21 cellular contexts compared by ENCODE assay signal in genomic region chr14:98864211-98864610, GRCh38.
A peak's percentile ranks its signal among the peaks of the same experiment; 100 is the strongest.
DNase-seq lines count a peak whose midpoint lies in the region; ATAC-seq and TF ChIP-seq lines count a peak whose summit lies in the region.
"Had no signal": no experiment of that assay in that cellular context is flagged by ENCODE, and none has a peak within 500 bp of the region (broad histone marks: within the 10 kb centered on the region; RNA-seq: fewer than 3 reads in every experiment).

No MANE protein-coding gene starts in this region.

- WGBS in neuronal stem cell (ENCODE audit: extremely low coverage in 2 of 2, insufficient read length in 2 of 2, insufficient replicate concordance in 1 of 2), 2 donors, result no CpG with 5 or more reads among the region's 2 CpGs

- no peak overlapping the region for H2BK15ac ChIP-seq in neuronal stem cell (ENCODE audit: low read length)

- H2AFZ ChIP-seq in DND-41 (ENCODE audit: low read depth, low read length) (no peak overlapping the region), neuronal stem cell (ENCODE audit: low read length) (no peak overlapping the region)

- H3K27ac ChIP-seq in DND-41 (ENCODE audit: low read length) (no peak overlapping the region), HEK293 (ENCODE audit: extremely low read depth, low read depth, low read length) (no peak overlapping the region), neuronal stem cell (replicated peaks; ENCODE audit: low read length) (no peak overlapping the region)
- H3K27ac ChIP-seq: BLaER1 had no signal

- POLR2A ChIA-PET in HEK293 (lab: Yijun Ruan, JAX), result no interaction called here

- no peaks in the 10 kb centered on the region for H3K79me2 ChIP-seq in DND-41 (ENCODE audit: insufficient read depth, low read length)

- no peak overlapping the region for H3K14ac ChIP-seq in neuronal stem cell (ENCODE audit: low read length)

- peak overlapping the region; percentile 21 for H2AK5ac ChIP-seq in neuronal stem cell (ENCODE audit: low read depth, low read length)

- H3K79me1 ChIP-seq in neuronal stem cell (ENCODE audit: low read depth, low read length), result peaks cover 2% of the 10 kb centered on the region

- CTCF ChIA-PET in HEK293 (lab: Yijun Ruan, JAX), result no interaction called here

- TF ChIP-seq CTCF in DND-41 (IDR thresholded peaks at IDR 0.05; ENCODE audit: borderline replicate concordance, extremely low read depth, low read length, poor library complexity, severe bottlenecking) (no peak), HEK293 (tag by site-specific recombination; IDR thresholded peaks at IDR 0.05) (no peak)

- H2BK5ac ChIP-seq in neuronal stem cell (ENCODE audit: low read length), result no peak overlapping the region

- no peaks in the 10 kb centered on the region for H4K20me1 ChIP-seq in DND-41 (ENCODE audit: insufficient read depth, low read length)
- H4K20me1 ChIP-seq: BLaER1 had no signal

- no peak overlapping the region for H2BK120ac ChIP-seq in neuronal stem cell (ENCODE audit: low read depth, low read length)

- H3K9ac ChIP-seq in DND-41 (ENCODE audit: low read depth, low read length) (no peak overlapping the region), neuronal stem cell (ENCODE audit: low read depth, low read length, poor library complexity) (peak overlapping the region; percentile 52)
- H3K9ac ChIP-seq: BLaER1 had no signal

- H3K18ac ChIP-seq in neuronal stem cell (ENCODE audit: low read length), result no peak overlapping the region

- H4K91ac ChIP-seq in neuronal stem cell (ENCODE audit: low read depth, low read length, poor library complexity), result no peak overlapping the region

- H3K9me3 ChIP-seq in DND-41 (ENCODE audit: insufficient read depth, low read length, severe bottlenecking) (no peaks in the 10 kb centered on the region), HEK293 (ENCODE audit: control insufficient read depth, insufficient read depth, low read depth, low read length) (no peaks in the 10 kb centered on the region), neuronal stem cell (replicated peaks in 1 of 2; ENCODE audit: control insufficient read depth in 2 of 2, insufficient read depth in 1 of 2, low read depth in 1 of 2, low read length in 2 of 2) (no peaks in the 10 kb centered on the region)
- H3K9me3 ChIP-seq: BE2C, BLaER1, Caco-2 had no signal

- H3K23ac ChIP-seq in neuronal stem cell (ENCODE audit: low read depth, low read length, poor library complexity), result no peak overlapping the region

- ATAC-seq in DND-41 (ENCODE audit: insufficient read depth, low read depth) (no peak), HG03521 (IDR thresholded peaks at IDR 0.05; ENCODE audit: unreplicated experiment) (no peak)
- ATAC-seq: GM12878 had no signal

- H3K4me2 ChIP-seq in DND-41 (ENCODE audit: insufficient read depth, low read length) (no peak overlapping the region), neuronal stem cell (ENCODE audit: insufficient read depth, low read length, poor library complexity, severe bottlenecking) (no peak overlapping the region)
- H3K4me2 ChIP-seq: BLaER1 had no signal

- no peak overlapping the region for H4K8ac ChIP-seq in neuronal stem cell (ENCODE audit: low read depth, low read length)

- H3K4me3 ChIP-seq in DND-41 (ENCODE audit: low read depth in 1 of 2, low read length in 2 of 2) (no peak overlapping the region), HEK293 (ENCODE audit: low read depth, low read length) (no peak overlapping the region), neuronal stem cell (ENCODE audit: low read length in 2 of 2) (peak overlapping the region in 1 of 2 donors; percentile 19)
- H3K4me3 ChIP-seq: BLaER1, GM12878 had no signal

- H2BK12ac ChIP-seq in neuronal stem cell (ENCODE audit: low read length), result no peak overlapping the region

- no peaks in the 10 kb centered on the region for H3K4me1 ChIP-seq in DND-41 (ENCODE audit: insufficient read depth, low read length)
- no peaks in the 10 kb centered on the region for H3K4me1 ChIP-seq in HEK293 (ENCODE audit: control insufficient read depth, insufficient read depth, low read length)
- no peaks in the 10 kb centered on the region for H3K4me1 ChIP-seq in neuronal stem cell (ENCODE audit: control insufficient read depth in 2 of 2, insufficient read depth in 1 of 2, low read depth in 1 of 2, low read length in 2 of 2)
- H3K4me1 ChIP-seq: BE2C, BLaER1, Caco-2 had no signal

- H3K4ac ChIP-seq in neuronal stem cell (ENCODE audit: low read length), result no peak overlapping the region

- no peaks in the 10 kb centered on the region for H3K36me3 ChIP-seq in DND-41 (ENCODE audit: insufficient read depth, low read length)
- H3K36me3 ChIP-seq in HEK293 (ENCODE audit: control insufficient read depth in 2 of 2, insufficient read depth in 1 of 2, low read length in 2 of 2), result no peaks in the 10 kb centered on the region
- no peaks in the 10 kb centered on the region for H3K36me3 ChIP-seq in neuronal stem cell (replicated peaks in 1 of 2; ENCODE audit: control insufficient read depth in 2 of 2, insufficient read depth in 2 of 2, low read length in 2 of 2)
- H3K36me3 ChIP-seq: BE2C, BLaER1 had no signal

- H3K27me3 ChIP-seq in DND-41 (ENCODE audit: insufficient read depth, low read length, poor library complexity), result no peaks in the 10 kb centered on the region
- H3K27me3 ChIP-seq in neuronal stem cell (ENCODE audit: control insufficient read depth in 3 of 3, insufficient read depth in 3 of 3, low read depth in 1 of 3, low read length in 3 of 3), result no peaks in the 10 kb centered on the region
- H3K27me3 ChIP-seq: BE2C, BLaER1 had no signal

- peak; percentile 7 for DNase-seq in DND-41
- DNase-seq in islet precursor cell, result peak; percentile 25
- no peak for DNase-seq in neuronal stem cell (ENCODE audit: low spot score)
- DNase-seq in COR-L47 (lab: John Stamatoyannopoulos, UW), result no peak
- no peak for DNase-seq in T-helper 1 cell
- DNase-seq: 8988T; ACHN; BE2C; C1 segment of cervical spinal cord; Caco-2; Calu3; CD4-positive, alpha-beta memory T cell; CD4-positive, CD25-positive, alpha-beta regulatory T cell; CD8-positive, alpha-beta memory T cell; DMS79 treated with DMSO at 0.1 percent for 48 hours; EL; GDM1 had no signal

TF ChIP-seq in HEK293, 187 proteins besides CTCF, POLR2A, EP300 and RAD21:
- TF ChIP-seq ZIC2 (tag by site-specific recombination; IDR thresholded peaks at IDR 0.05) (peak; percentile 70), ZNF423 (tag by site-specific recombination; IDR thresholded peaks at IDR 0.05) (no peak)

Comparison
In these comparisons a context has a peak if more than half of its experiments do, and no peak if none do; other contexts are left out.
1. DNase-seq: peak in DND-41 (single experiment) and islet precursor cell (single experiment); none in neuronal stem cell (single experiment), COR-L47 (single experiment) and T-helper 1 cell (0 of 5).